Comparison of ENCODE assay signal across 1 cellular context in the genomic region with DNA sequence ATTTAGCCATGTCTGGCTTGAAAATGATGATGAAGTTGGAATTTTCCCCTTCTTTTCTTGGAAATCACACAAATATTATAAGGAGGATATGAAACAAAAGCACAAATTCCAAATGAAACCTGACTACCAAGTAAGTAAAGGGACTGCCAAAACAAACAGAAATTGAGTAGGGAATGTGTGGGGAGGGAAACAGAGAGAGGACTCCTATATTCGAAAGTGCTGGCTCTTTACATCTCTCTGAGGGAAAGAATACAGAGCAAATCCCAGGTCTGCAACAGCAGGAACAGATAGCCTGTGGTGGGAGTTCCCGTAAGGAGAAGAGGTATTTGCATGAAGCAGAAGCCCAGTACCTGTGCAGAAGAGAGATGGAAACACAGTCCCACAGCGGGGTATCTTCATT.
TF ChIP-seq lines count a peak whose summit lies in the region.

No MANE protein-coding gene starts in this region.

TF ChIP-seq in IMR-90, 13 proteins besides CTCF, POLR2A, EP300 and RAD21 (continued from another document):
- no peak for TF ChIP-seq MXI1 (IDR thresholded peaks at IDR 0.05; ENCODE audit: borderline replicate concordance, low read depth, low read length)
- no peak for TF ChIP-seq CHD1 (IDR thresholded peaks at IDR 0.05; ENCODE audit: low read depth, low read length)
- TF ChIP-seq CEBPB (IDR thresholded peaks at IDR 0.05; ENCODE audit: low read depth, low read length), result no peak
- TF ChIP-seq, protein P1, sequence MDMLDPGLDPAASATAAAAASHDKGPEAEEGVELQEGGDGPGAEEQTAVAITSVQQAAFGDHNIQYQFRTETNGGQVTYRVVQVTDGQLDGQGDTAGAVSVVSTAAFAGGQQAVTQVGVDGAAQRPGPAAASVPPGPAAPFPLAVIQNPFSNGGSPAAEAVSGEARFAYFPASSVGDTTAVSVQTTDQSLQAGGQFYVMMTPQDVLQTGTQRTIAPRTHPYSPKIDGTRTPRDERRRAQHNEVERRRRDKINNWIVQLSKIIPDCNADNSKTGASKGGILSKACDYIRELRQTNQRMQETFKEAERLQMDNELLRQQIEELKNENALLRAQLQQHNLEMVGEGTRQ (IDR thresholded peaks at IDR 0.05; ENCODE audit: low read depth, low read length), result no peak
- no peak for TF ChIP-seq MAZ (IDR thresholded peaks at IDR 0.05; ENCODE audit: borderline replicate concordance, low read depth, low read length)
- TF ChIP-seq, protein P2, sequence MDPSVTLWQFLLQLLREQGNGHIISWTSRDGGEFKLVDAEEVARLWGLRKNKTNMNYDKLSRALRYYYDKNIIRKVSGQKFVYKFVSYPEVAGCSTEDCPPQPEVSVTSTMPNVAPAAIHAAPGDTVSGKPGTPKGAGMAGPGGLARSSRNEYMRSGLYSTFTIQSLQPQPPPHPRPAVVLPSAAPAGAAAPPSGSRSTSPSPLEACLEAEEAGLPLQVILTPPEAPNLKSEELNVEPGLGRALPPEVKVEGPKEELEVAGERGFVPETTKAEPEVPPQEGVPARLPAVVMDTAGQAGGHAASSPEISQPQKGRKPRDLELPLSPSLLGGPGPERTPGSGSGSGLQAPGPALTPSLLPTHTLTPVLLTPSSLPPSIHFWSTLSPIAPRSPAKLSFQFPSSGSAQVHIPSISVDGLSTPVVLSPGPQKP (IDR thresholded peaks at IDR 0.05; ENCODE audit: borderline replicate concordance, low read depth, low read length), result no peak
- TF ChIP-seq RCOR1 (IDR thresholded peaks at IDR 0.05; ENCODE audit: insufficient replicate concordance, low read length), result no peak
- TF ChIP-seq NFE2L2 (IDR thresholded peaks at IDR 0.05; ENCODE audit: low read depth, low read length), result no peak
- TF ChIP-seq BHLHE40 (IDR thresholded peaks at IDR 0.05; ENCODE audit: low read depth, low read length), result no peak
- TF ChIP-seq RFX5 (IDR thresholded peaks at IDR 0.05; ENCODE audit: low read depth, low read length), result no peak
- TF ChIP-seq MAFK (IDR thresholded peaks at IDR 0.05; ENCODE audit: low read depth, low read length), result no peak
